Comparison of ENCODE assay signal across 10 cellular contexts in the genomic region with DNA sequence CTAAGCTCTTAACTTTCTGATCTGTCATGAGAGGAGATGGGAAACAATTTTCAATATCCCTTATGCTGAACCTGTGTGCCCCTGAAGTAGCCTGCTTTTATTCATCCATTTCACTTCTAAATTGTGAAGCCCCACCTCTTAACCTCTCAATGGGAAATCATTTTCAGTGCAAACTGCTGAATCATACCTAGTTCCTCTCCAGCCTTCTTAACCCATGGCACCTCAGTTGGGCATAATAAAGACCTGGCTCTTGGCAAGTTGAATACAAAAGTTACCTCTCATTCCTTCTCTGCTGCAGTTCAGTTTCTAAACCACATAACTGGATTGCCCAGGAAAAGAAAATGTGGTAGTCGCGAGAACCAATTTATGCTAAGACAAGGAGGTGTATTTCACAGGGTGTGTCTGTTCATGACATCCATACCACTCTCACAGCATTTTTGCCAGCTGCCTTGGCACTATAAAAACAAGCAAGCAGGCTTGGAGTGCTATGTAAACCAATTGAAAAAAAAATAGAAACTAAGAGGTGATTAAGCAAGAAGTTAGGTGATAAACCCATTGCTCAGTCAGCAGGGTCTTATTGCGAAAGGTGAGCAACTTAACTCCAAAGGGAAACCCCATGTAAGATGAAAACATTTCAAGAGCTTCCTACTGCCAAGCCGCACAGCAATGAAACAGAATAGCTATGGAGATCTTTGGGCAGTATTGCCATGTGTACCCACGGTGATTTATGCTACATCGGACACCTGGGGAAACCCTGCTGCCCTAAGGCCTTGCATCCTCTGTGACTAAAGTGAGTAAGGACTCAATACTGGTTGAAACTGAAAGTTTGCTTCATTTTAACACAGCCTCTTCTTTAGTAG. TPM values are rescaled to one million over a fixed set of nuclear protein-coding genes. Genes with fewer than 3 reads are reported as not detected.
A peak's percentile ranks its signal among the peaks of the same experiment; 100 is the strongest.
DNase-seq lines count a peak whose midpoint lies in the region; ATAC-seq and TF ChIP-seq lines count a peak whose summit lies in the region.
"Had no signal": no experiment of that assay in that cellular context is flagged by ENCODE, and none has a peak within 500 bp of the region (broad histone marks: within the 10 kb centered on the region; RNA-seq: fewer than 3 reads in every experiment).

No MANE protein-coding gene starts in this region.

- POLR2A ChIA-PET in naive thymus-derived CD8-positive, alpha-beta T cell (lab: Charles Lee): no interaction called here

- no peaks in the 10 kb centered on the region for H3K9me3 Mint-ChIP-seq in naive thymus-derived CD8-positive, alpha-beta T cell
- H3K9me3 Mint-ChIP-seq: IgD-negative memory B cell had no signal

- ATAC-seq in GM21423 (IDR thresholded peaks at IDR 0.05; ENCODE audit: unreplicated experiment) (peak; percentile 98), HG03280 (IDR thresholded peaks at IDR 0.05; ENCODE audit: unreplicated experiment) (peak; percentile 99)
- ATAC-seq in naive thymus-derived CD8-positive, alpha-beta T cell: no peak

- TF ChIP-seq CTCF in GM12864 (IDR thresholded peaks at IDR 0.05; ENCODE audit: low read depth, low read length, missing control alignments) (no peak), choroid plexus epithelial cell (conservative IDR thresholded peaks at IDR 0.05; ENCODE audit: low read depth, low read length) (no peak), lower leg skin (IDR thresholded peaks at IDR 0.05) (no peak)

- intact Hi-C loops in lower leg skin (cut with DNase I; ENCODE audit: low total_unique reads): no loop called here

- 70 to 75% methylated on average over 6 of the region's 6 CpGs for WGBS in lower leg skin, 2 donors

- no peaks in the 10 kb centered on the region for H3K4me1 Mint-ChIP-seq in naive thymus-derived CD8-positive, alpha-beta T cell
- H3K4me1 Mint-ChIP-seq: CD4-positive, CD25-positive, alpha-beta regulatory T cell; IgD-negative memory B cell had no signal

- H3K27ac Mint-ChIP-seq in naive thymus-derived CD8-positive, alpha-beta T cell: no peak overlapping the region
- H3K27ac Mint-ChIP-seq: CD4-positive, CD25-positive, alpha-beta regulatory T cell; IgD-negative memory B cell had no signal

- TF ChIP-seq POLR2A in lower leg skin (IDR thresholded peaks at IDR 0.05): no peak

- peak; percentile 45 for DNase-seq in GM12864 (ENCODE audit: low read depth)
- DNase-seq in choroid plexus epithelial cell (ENCODE audit: low read depth): peak; percentile 48
- no peak for DNase-seq in NCI-H1694 (lab: John Stamatoyannopoulos, UW)
- DNase-seq in lower leg skin (ENCODE audit: low spot score in 2 of 2): no peak
- DNase-seq in activated CD8-positive, alpha-beta memory T cell treated with anti-CD3 and anti-CD28 coated beads for 24 hours: no peak
- DNase-seq in naive thymus-derived CD8-positive, alpha-beta T cell: no peak
- DNase-seq: CD4-positive, CD25-positive, alpha-beta regulatory T cell had no signal

- H3K4me3 ChIP-seq in GM12864 (ENCODE audit: low read depth, low read length): no peak overlapping the region
- no peak overlapping the region for H3K4me3 ChIP-seq in choroid plexus epithelial cell (ENCODE audit: low read depth, low read length)
- no peak overlapping the region for H3K4me3 ChIP-seq in lower leg skin (ENCODE audit: low read depth, poor library complexity, severe bottlenecking)

- H3K27me3 Mint-ChIP-seq in naive thymus-derived CD8-positive, alpha-beta T cell: no peaks in the 10 kb centered on the region
- H3K27me3 Mint-ChIP-seq: CD4-positive, CD25-positive, alpha-beta regulatory T cell; IgD-negative memory B cell had no signal

- no peaks in the 10 kb centered on the region for H3K36me3 Mint-ChIP-seq in naive thymus-derived CD8-positive, alpha-beta T cell
- H3K36me3 Mint-ChIP-seq: CD4-positive, CD25-positive, alpha-beta regulatory T cell; IgD-negative memory B cell had no signal

- H3K4me3 Mint-ChIP-seq in naive thymus-derived CD8-positive, alpha-beta T cell: no peak overlapping the region
- H3K4me3 Mint-ChIP-seq: CD4-positive, CD25-positive, alpha-beta regulatory T cell; IgD-negative memory B cell had no signal

RNA-seq across cellular contexts. Expression of gene DKK1, which starts 57.0 kb away (rescaled TPM):
- total RNA-seq in lower leg skin: 10 to 100 TPM; 27.7 to 68.9 (median 35.5) TPM
- not detected for total RNA-seq in naive thymus-derived CD8-positive, alpha-beta T cell
- not detected for polyA plus RNA-seq in naive thymus-derived CD8-positive, alpha-beta T cell
- total RNA-seq: CD4-positive, CD25-positive, alpha-beta regulatory T cell had no signal
- polyA plus RNA-seq: CD4-positive, CD25-positive, alpha-beta regulatory T cell; IgD-negative memory B cell had no signal

Comparison
In these comparisons a context has a peak if more than half of its experiments do, and no peak if none do; other contexts are left out.
1. DNase-seq: peak in GM12864 (single experiment) and choroid plexus epithelial cell (single experiment); none in NCI-H1694 (single experiment), lower leg skin (0 of 2), activated CD8-positive, alpha-beta memory T cell treated with anti-CD3 and anti-CD28 coated beads for 24 hours (single experiment) and naive thymus-derived CD8-positive, alpha-beta T cell (0 of 10).
2. ATAC-seq: peak in GM21423 (single experiment) and HG03280 (single experiment); none in naive thymus-derived CD8-positive, alpha-beta T cell (0 of 2).
3. RNA of gene DKK1, which starts 57.0 kb away (total RNA-seq): 27.7 to 68.9 TPM in lower leg skin; not detected in naive thymus-derived CD8-positive, alpha-beta T cell; every median in the first group is over 10 times any median in the second.